ENCODE assay signal across 17 cellular contexts in genomic region chr15:37221671-37222207, GRCh38.
"Had no signal": no experiment of that assay in that cellular context is flagged by ENCODE, and none has a peak within 500 bp of the region (broad histone marks: within the 10 kb centered on the region; RNA-seq: fewer than 3 reads in every experiment).

No MANE protein-coding gene starts in this region.

- H3K4me1 Mint-ChIP-seq: activated CD4-positive, alpha-beta memory T cell treated with anti-CD3 and anti-CD28 coated beads, Interleukin-2, amount 10 ng/mL, durations not matched to agents 7 days and 5 days; activated naive CD4-positive, alpha-beta T cell treated with anti-CD3 and anti-CD28 coated beads, Interleukin-2, amount 50 U/mL, for 24 hours; immature natural killer cell; neural progenitor cell; T-helper 17 cell; WTC11 had no signal

- H3K4me3 Mint-ChIP-seq: activated CD4-positive, alpha-beta memory T cell treated with anti-CD3 and anti-CD28 coated beads, Interleukin-2, amount 10 ng/mL, durations not matched to agents 7 days and 5 days; activated naive CD4-positive, alpha-beta T cell treated with anti-CD3 and anti-CD28 coated beads, Interleukin-2, amount 50 U/mL, for 24 hours; activated T-cell treated with anti-CD3 and anti-CD28 coated beads, Interleukin-2, amount 50 U/mL, for 4 hours; effector memory CD8-positive, alpha-beta T cell; immature natural killer cell; neural progenitor cell; T-helper 17 cell; WTC11 had no signal

- H3K9me3 Mint-ChIP-seq: activated CD4-positive, alpha-beta memory T cell treated with anti-CD3 and anti-CD28 coated beads, Interleukin-2, amount 10 ng/mL, durations not matched to agents 7 days and 5 days; activated naive CD4-positive, alpha-beta T cell treated with anti-CD3 and anti-CD28 coated beads, Interleukin-2, amount 50 U/mL, for 24 hours; activated T-cell treated with anti-CD3 and anti-CD28 coated beads, Interleukin-2, amount 50 U/mL, for 4 hours; neural progenitor cell; WTC11 had no signal

- H3K4me1 ChIP-seq: lower lobe of right lung, neural progenitor cell, stomach, testis, upper lobe of right lung had no signal

- DNase-seq: activated CD4-positive, alpha-beta memory T cell treated with anti-CD3 and anti-CD28 coated beads, Interleukin-2, amount 10 ng/mL, durations not matched to agents 7 days and 5 days; activated CD4-positive, alpha-beta T cell treated with anti-CD3 and anti-CD28 coated beads for 4 hours; activated effector memory CD4-positive, alpha-beta T cell treated with Interleukin-2 at 50 U/mL for 16 hours; activated T-cell treated with anti-CD3 and anti-CD28 coated beads, Interleukin-2, amount 50 U/mL, for 4 hours; effector memory CD8-positive, alpha-beta T cell; immature natural killer cell; lower lobe of right lung; ovary; stimulated activated CD4-positive, alpha-beta T cell treated with anti-CD3 and anti-CD28 coated beads, Interleukin-12 subunit alpha, Interleukin-12 subunit beta, amount 100 ng/mL, for 4 hours; stimulated activated CD4-positive, alpha-beta T cell treated with anti-CD3 and anti-CD28 coated beads, Interleukin-2, amount 100 ng/mL, for 24 hours; stomach; T-helper 17 cell; testis; upper lobe of right lung had no signal

- H3K27ac ChIP-seq: lower lobe of right lung, neural progenitor cell, ovary, stomach, testis, upper lobe of right lung had no signal

- ATAC-seq: activated T-cell treated with anti-CD3 and anti-CD28 coated beads, Interleukin-2, amount 50 U/mL, for 4 hours; effector memory CD8-positive, alpha-beta T cell; lower lobe of right lung; T-helper 17 cell; upper lobe of right lung; WTC11 had no signal

- H3K27me3 ChIP-seq: neural progenitor cell, ovary, stomach, testis, upper lobe of right lung had no signal

- H3K9me3 ChIP-seq: lower lobe of right lung, ovary, stomach, testis, upper lobe of right lung had no signal

- H3K4me3 ChIP-seq: lower lobe of right lung, neural progenitor cell, ovary, stomach, testis, upper lobe of right lung had no signal

- H3K36me3 ChIP-seq: lower lobe of right lung, neural progenitor cell, ovary, stomach, upper lobe of right lung had no signal

- H3K27ac Mint-ChIP-seq: activated CD4-positive, alpha-beta memory T cell treated with anti-CD3 and anti-CD28 coated beads, Interleukin-2, amount 10 ng/mL, durations not matched to agents 7 days and 5 days; activated naive CD4-positive, alpha-beta T cell treated with anti-CD3 and anti-CD28 coated beads, Interleukin-2, amount 50 U/mL, for 24 hours; effector memory CD8-positive, alpha-beta T cell; immature natural killer cell; neural progenitor cell; T-helper 17 cell; WTC11 had no signal

- H3K36me3 Mint-ChIP-seq: activated naive CD4-positive, alpha-beta T cell treated with anti-CD3 and anti-CD28 coated beads, Interleukin-2, amount 50 U/mL, for 24 hours; immature natural killer cell; neural progenitor cell; WTC11 had no signal

- H3K9ac ChIP-seq: neural progenitor cell had no signal

- H3K27me3 Mint-ChIP-seq: activated CD4-positive, alpha-beta memory T cell treated with anti-CD3 and anti-CD28 coated beads, Interleukin-2, amount 10 ng/mL, durations not matched to agents 7 days and 5 days; activated naive CD4-positive, alpha-beta T cell treated with anti-CD3 and anti-CD28 coated beads, Interleukin-2, amount 50 U/mL, for 24 hours; T-helper 17 cell had no signal
